3 cellular contexts compared by ENCODE assay signal in the genomic region with DNA sequence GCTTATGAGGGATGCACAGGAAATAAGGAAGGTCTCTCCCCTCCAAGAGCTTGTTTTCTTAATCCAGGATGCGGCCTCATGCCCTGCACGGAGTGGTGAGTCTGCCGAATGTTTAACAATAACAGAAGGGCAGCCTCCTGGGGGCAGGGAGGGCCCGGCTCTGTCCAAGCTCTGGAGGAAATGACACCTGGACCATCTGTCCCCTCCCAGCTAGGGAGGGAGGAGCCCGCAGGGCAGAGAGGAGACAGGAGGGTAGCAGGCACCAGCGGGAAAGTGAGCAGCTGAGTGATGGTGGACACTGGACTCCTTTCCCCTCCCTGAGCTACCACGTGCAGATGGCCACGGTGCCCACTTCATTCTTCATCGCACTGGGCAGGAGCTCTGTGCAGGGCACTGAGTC.
"Had no signal": no experiment of that assay in that cellular context is flagged by ENCODE, and none has a peak within 500 bp of the region (broad histone marks: within the 10 kb centered on the region; RNA-seq: fewer than 3 reads in every experiment).

No MANE protein-coding gene starts in this region.

- ATAC-seq: GM12878 had no signal

- H3K4me3 ChIP-seq: GM12878 had no signal

- DNase-seq: GDM1, GF-D8 had no signal
